11 cellular contexts compared by ENCODE assay signal in the genomic region with DNA sequence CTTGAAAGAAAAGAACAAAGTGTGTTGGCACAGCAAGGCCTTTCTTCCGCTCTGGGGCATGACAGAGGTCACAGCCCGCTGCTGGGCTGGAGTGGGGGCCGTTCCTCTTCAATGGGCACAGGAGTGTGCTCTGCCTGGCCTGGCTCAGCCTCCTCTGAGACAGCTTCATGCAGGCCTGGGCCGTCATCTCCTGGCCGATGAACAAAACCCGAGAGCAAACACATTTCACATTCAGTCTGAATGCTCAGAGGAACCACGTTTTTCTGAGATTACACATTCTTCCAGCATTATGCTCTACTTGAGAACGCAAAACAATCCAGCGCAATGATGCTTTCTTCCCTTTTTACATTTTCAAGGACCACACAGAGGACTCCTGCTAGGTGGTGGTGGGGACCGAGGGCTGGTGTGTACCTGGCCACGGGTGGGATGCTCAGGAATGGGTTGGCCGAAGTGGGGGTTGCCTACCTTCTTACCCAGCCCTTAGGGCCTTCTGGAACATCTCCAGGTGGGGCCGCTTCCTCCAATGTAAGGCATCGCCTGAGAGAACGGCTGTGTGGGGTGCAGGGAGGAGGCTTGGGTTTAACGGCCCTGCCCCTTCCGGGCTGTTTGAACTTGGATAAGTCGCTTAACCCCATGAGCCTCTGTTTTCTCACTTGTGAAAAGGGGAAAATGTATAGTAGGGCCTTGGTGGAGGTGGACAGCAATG. TPM values are rescaled to one million over a fixed set of nuclear protein-coding genes. Genes with fewer than 3 reads are reported as not detected.
DNase-seq lines count a peak whose midpoint lies in the region; ATAC-seq, FAIRE-seq and TF ChIP-seq lines count a peak whose summit lies in the region.
"Had no signal": no experiment of that assay in that cellular context is flagged by ENCODE, and none has a peak within 500 bp of the region (broad histone marks: within the 10 kb centered on the region; RNA-seq: fewer than 3 reads in every experiment).

No MANE protein-coding gene starts in this region.

- H3K9me3 ChIP-seq in astrocyte (ENCODE audit: insufficient read depth, low read depth, low read length) (no peaks in the 10 kb centered on the region), tibial nerve (no peaks in the 10 kb centered on the region)

- no peaks in the 10 kb centered on the region for H3K27me3 Mint-ChIP-seq in activated T-cell treated with anti-CD3 and anti-CD28 coated beads, Interleukin-2, amount 50 U/mL, for 24 hours
- no peaks in the 10 kb centered on the region for H3K27me3 Mint-ChIP-seq in astrocyte (ENCODE audit: low read depth, unreplicated experiment)

- H3K9ac ChIP-seq in astrocyte (ENCODE audit: low read length): peak overlapping the region; percentile 61
- H3K9ac ChIP-seq: KMS-11 had no signal

- no peak for ATAC-seq in GM21367 (IDR thresholded peaks at IDR 0.05; ENCODE audit: unreplicated experiment)
- ATAC-seq in GM21390 (IDR thresholded peaks at IDR 0.05; ENCODE audit: unreplicated experiment): no peak
- no peak for ATAC-seq in GM21526 (IDR thresholded peaks at IDR 0.05; ENCODE audit: low FRiP score, unreplicated experiment)
- ATAC-seq: natural killer cell treated with Interleukin-12 subunit alpha and Interleukin-12 subunit beta and Interleukin-15 and Interleukin-18, amount 100 ng/mL, for 72 hours had no signal

- no peaks in the 10 kb centered on the region for H3K27me3 ChIP-seq in astrocyte (ENCODE audit: insufficient read depth, low read length)
- no peaks in the 10 kb centered on the region for H3K27me3 ChIP-seq in tibial nerve

- H3K36me3 Mint-ChIP-seq in activated T-cell treated with anti-CD3 and anti-CD28 coated beads, Interleukin-2, amount 50 U/mL, for 24 hours (ENCODE audit: low read depth): peaks cover 2% of the 10 kb centered on the region
- H3K36me3 Mint-ChIP-seq in astrocyte (ENCODE audit: low read depth, unreplicated experiment): peaks cover 4% of the 10 kb centered on the region

- FAIRE-seq in astrocyte (lab: Jason Lieb, UNC): peak; percentile 87

- 57 to 58% methylated on average over 17 to 18 of the region's 18 CpGs for WGBS in tibial nerve, 2 donors

- peak overlapping the region; percentile 56 for H3K4me2 ChIP-seq in astrocyte (ENCODE audit: low read length)
- H3K4me2 ChIP-seq: KMS-11 had no signal

- H3K27ac ChIP-seq in astrocyte (ENCODE audit: low read depth, low read length) (peak overlapping the region; percentile 77), tibial nerve (peak overlapping the region in 3 of 4 donors; percentile 51 to 75 (median 63))
- H3K27ac ChIP-seq: KMS-11 had no signal

- no peak for DNase-seq in activated T-cell treated with anti-CD3 and anti-CD28 coated beads, Interleukin-2, amount 50 U/mL, for 24 hours
- no peak for DNase-seq in activated T-cell treated with anti-CD3 and anti-CD28 coated beads, Interleukin-2, amount 50 U/mL, for 48 hours
- DNase-seq in astrocyte (ENCODE audit: low read depth): peak; percentile 80
- DNase-seq in kidney glomerular epithelial cell (lab: John Stamatoyannopoulos, UW): peak; percentile 80
- peak; percentile 60 to 61 for DNase-seq in tibial nerve (ENCODE audit: low spot score in 2 of 2)
- DNase-seq: Caco-2 had no signal

- peak overlapping the region; percentile 53 for H2AFZ ChIP-seq in astrocyte (ENCODE audit: low read depth, low read length)

- H3K4me3 ChIP-seq in astrocyte (ENCODE audit: insufficient read depth, low read depth, low read length) (no peak overlapping the region), tibial nerve (no peak overlapping the region)

- H3K4me1 Mint-ChIP-seq in activated T-cell treated with anti-CD3 and anti-CD28 coated beads, Interleukin-2, amount 50 U/mL, for 24 hours (ENCODE audit: low read depth): peaks cover 33% of the 10 kb centered on the region
- peaks cover 5% of the 10 kb centered on the region for H3K4me1 Mint-ChIP-seq in astrocyte (ENCODE audit: low read depth, unreplicated experiment)

- no peaks in the 10 kb centered on the region for H3K79me2 ChIP-seq in astrocyte (ENCODE audit: insufficient read depth, low read length)

- peak in 1 of 2 donors; percentile 34 for TF ChIP-seq EP300 in tibial nerve (IDR thresholded peaks at IDR 0.05)

- H4K20me1 ChIP-seq in astrocyte (ENCODE audit: insufficient read depth, low read length): no peaks in the 10 kb centered on the region

- H3K4me1 ChIP-seq in astrocyte (ENCODE audit: insufficient read depth, low read length) (peaks cover 6% of the 10 kb centered on the region), tibial nerve (peaks cover 0 to 16% (median 3%) of the 10 kb centered on the region in 4 donors)

- H3K27ac Mint-ChIP-seq in activated T-cell treated with anti-CD3 and anti-CD28 coated beads, Interleukin-2, amount 50 U/mL, for 24 hours: peak overlapping the region; percentile 37
- H3K27ac Mint-ChIP-seq in astrocyte (ENCODE audit: unreplicated experiment): no peak overlapping the region

- H3K36me3 ChIP-seq in astrocyte (ENCODE audit: insufficient read depth, low read length) (no peaks in the 10 kb centered on the region), tibial nerve (no peaks in the 10 kb centered on the region)

- TF ChIP-seq POLR2A in tibial nerve (IDR thresholded peaks at IDR 0.05): no peak

- H3K9me3 Mint-ChIP-seq in activated T-cell treated with anti-CD3 and anti-CD28 coated beads, Interleukin-2, amount 50 U/mL, for 24 hours: peaks cover 3% of the 10 kb centered on the region
- H3K9me3 Mint-ChIP-seq in astrocyte (ENCODE audit: unreplicated experiment): peaks cover 2% of the 10 kb centered on the region

- TF ChIP-seq CTCF in astrocyte (IDR thresholded peaks at IDR 0.05; ENCODE audit: insufficient read depth, low read depth, low read length) (no peak), tibial nerve (IDR thresholded peaks at IDR 0.05) (no peak)

- peak overlapping the region; percentile 21 for H3K4me3 Mint-ChIP-seq in activated T-cell treated with anti-CD3 and anti-CD28 coated beads, Interleukin-2, amount 50 U/mL, for 24 hours
- H3K4me3 Mint-ChIP-seq in astrocyte (ENCODE audit: unreplicated experiment): no peak overlapping the region
- H3K4me3 Mint-ChIP-seq: natural killer cell treated with Interleukin-12 subunit alpha and Interleukin-12 subunit beta and Interleukin-15 and Interleukin-18, amount 100 ng/mL, for 72 hours had no signal

RNA-seq across cellular contexts. Expression of a gene that starts 34.8 kb away (rescaled TPM):
- total RNA-seq in astrocyte: 29.6 and 33.4 TPM in 2 replicates
- total RNA-seq in tibial nerve: 10 to 100 TPM; 29.1 to 70.8 (median 36.3) TPM

Comparison
In these comparisons a context has a peak if more than half of its experiments do, and no peak if none do; other contexts are left out.
1. DNase-seq: peak in astrocyte (single experiment), kidney glomerular epithelial cell (single experiment) and tibial nerve (2 of 2); none in activated T-cell treated with anti-CD3 and anti-CD28 coated beads, Interleukin-2, amount 50 U/mL, for 24 hours (single experiment) and activated T-cell treated with anti-CD3 and anti-CD28 coated beads, Interleukin-2, amount 50 U/mL, for 48 hours (0 of 2).